10 cellular contexts compared by ENCODE assay signal in genomic region chr5:148687427-148687826, GRCh38. TPM values are rescaled to one million over a fixed set of nuclear protein-coding genes. Genes with fewer than 3 reads are reported as not detected.
DNase-seq lines count a peak whose midpoint lies in the region; ATAC-seq and TF ChIP-seq lines count a peak whose summit lies in the region.
"Had no signal": no experiment of that assay in that cellular context is flagged by ENCODE, and none has a peak within 500 bp of the region (broad histone marks: within the 10 kb centered on the region; RNA-seq: fewer than 3 reads in every experiment).

No MANE protein-coding gene starts in this region.

- no peaks in the 10 kb centered on the region for H3K27me3 ChIP-seq in CD8-positive, alpha-beta T cell (ENCODE audit: insufficient read depth, low read length)
- H3K27me3 ChIP-seq: neutrophil had no signal

- CTCF ChIA-PET in CD8-positive, alpha-beta T cell (lab: Charles Lee): interaction anchor here (1.4 kb wide), 1 partner anchor 10 kb away, joined by 4 read pairs; no protein-coding TSS in a partner anchor

- H3K9me3 ChIP-seq in CD8-positive, alpha-beta T cell (ENCODE audit: low read length): no peaks in the 10 kb centered on the region
- H3K9me3 ChIP-seq: neutrophil had no signal

- H3K4me3 ChIP-seq in CD8-positive, alpha-beta T cell (ENCODE audit: low read depth, low read length): no peak overlapping the region

- no peak overlapping the region for H3K4me3 Mint-ChIP-seq in CD8-positive, alpha-beta T cell
- H3K4me3 Mint-ChIP-seq: T-helper 1 cell treated with Interleukin-12 subunit alpha and Interleukin-12 subunit beta and Interleukin-4 antibody, amounts not matched to agents 30 μg/mL and 1 μg/mL, for 36 hours had no signal

- no peak overlapping the region for H3K27ac Mint-ChIP-seq in CD8-positive, alpha-beta T cell
- H3K27ac Mint-ChIP-seq: T-helper 1 cell treated with Interleukin-12 subunit alpha and Interleukin-12 subunit beta and Interleukin-4 antibody, amounts not matched to agents 30 μg/mL and 1 μg/mL, for 36 hours had no signal

- DNase-seq in DMS53 treated with DMSO at 0.1 percent for 48 hours (lab: John Stamatoyannopoulos, UW; ENCODE audit: unreplicated experiment) (peak; percentile 47), iPS-NIHi11 (ENCODE audit: low spot score) (peak; percentile 49), occipital lobe (lab: John Stamatoyannopoulos, UW) (no peak), DMS153 treated with DMSO at 0.1 percent for 48 hours (lab: John Stamatoyannopoulos, UW; ENCODE audit: unreplicated experiment) (no peak)
- no peak for DNase-seq in CD8-positive, alpha-beta T cell

- POLR2A ChIA-PET in CD8-positive, alpha-beta T cell (lab: Charles Lee): no interaction called here

- intact Hi-C loops in CD8-positive, alpha-beta T cell (cut with DNase I, micrococcal nuclease): no loop called here

- no peaks in the 10 kb centered on the region for H3K4me1 Mint-ChIP-seq in CD8-positive, alpha-beta T cell (ENCODE audit: low read depth)

- peak; percentile 77 for ATAC-seq in GM19397 (IDR thresholded peaks at IDR 0.05; ENCODE audit: unreplicated experiment)
- peak; percentile 98 for ATAC-seq in HG03342 (IDR thresholded peaks at IDR 0.05; ENCODE audit: unreplicated experiment)
- peak; percentile 96 for ATAC-seq in SK-N-SH treated with all-trans-retinoic acid at 6 μM for 48 hours
- no peak for ATAC-seq in CD8-positive, alpha-beta T cell

- peaks cover 9% of the 10 kb centered on the region for H3K9me3 Mint-ChIP-seq in CD8-positive, alpha-beta T cell

- no peak overlapping the region for H3K27ac ChIP-seq in CD8-positive, alpha-beta T cell (ENCODE audit: low read depth, low read length)
- H3K27ac ChIP-seq: neutrophil had no signal

- no peak for TF ChIP-seq CTCF in CD8-positive, alpha-beta T cell (IDR thresholded peaks at IDR 0.05)

- H3K36me3 ChIP-seq in CD8-positive, alpha-beta T cell (ENCODE audit: insufficient read depth, low read length): no peaks in the 10 kb centered on the region
- H3K36me3 ChIP-seq: neutrophil had no signal

- no peaks in the 10 kb centered on the region for H3K4me1 ChIP-seq in CD8-positive, alpha-beta T cell (ENCODE audit: insufficient read depth, low read length)

- peaks cover 15% of the 10 kb centered on the region for H3K27me3 Mint-ChIP-seq in CD8-positive, alpha-beta T cell (ENCODE audit: low read depth)

- H3K36me3 Mint-ChIP-seq in CD8-positive, alpha-beta T cell: no peaks in the 10 kb centered on the region

TF ChIP-seq in SK-N-SH treated with all-trans-retinoic acid at 6 μM for 48 hours, 23 proteins besides CTCF, POLR2A, EP300 and RAD21:
- no peak for TF ChIP-seq POU6F1 (CRISPR knock-in tag; IDR thresholded peaks at IDR 0.05; ENCODE audit: borderline replicate concordance, low read depth)
- no peak for TF ChIP-seq ZC3H10 (CRISPR knock-in tag; IDR thresholded peaks at IDR 0.05)
- TF ChIP-seq GLIS3 (CRISPR knock-in tag; IDR thresholded peaks at IDR 0.05): no peak
- no peak for TF ChIP-seq ZNF565 (CRISPR knock-in tag; conservative IDR thresholded peaks at IDR 0.05; ENCODE audit: low read depth)
- no peak for TF ChIP-seq ARNTL (CRISPR knock-in tag; IDR thresholded peaks at IDR 0.05; ENCODE audit: borderline replicate concordance, low read depth)
- TF ChIP-seq SNAI2 (CRISPR knock-in tag; IDR thresholded peaks at IDR 0.05): no peak
- TF ChIP-seq TOX (CRISPR knock-in tag; IDR thresholded peaks at IDR 0.05; ENCODE audit: borderline replicate concordance): no peak
- no peak for TF ChIP-seq RARB (CRISPR knock-in tag; IDR thresholded peaks at IDR 0.05)
- no peak for TF ChIP-seq ZFP30 (CRISPR knock-in tag; IDR thresholded peaks at IDR 0.05)
- no peak for TF ChIP-seq ESRRG (CRISPR knock-in tag; IDR thresholded peaks at IDR 0.05)
- TF ChIP-seq BACH2 (CRISPR knock-in tag; IDR thresholded peaks at IDR 0.05; ENCODE audit: borderline replicate concordance): no peak
- no peak for TF ChIP-seq CSDC2 (CRISPR knock-in tag; IDR thresholded peaks at IDR 0.05)
- TF ChIP-seq TCF4 (CRISPR knock-in tag; IDR thresholded peaks at IDR 0.05; ENCODE audit: borderline replicate concordance): no peak
- TF ChIP-seq OSR1 (CRISPR knock-in tag; IDR thresholded peaks at IDR 0.05): no peak
- TF ChIP-seq PATZ1 (CRISPR knock-in tag; IDR thresholded peaks at IDR 0.05; ENCODE audit: borderline replicate concordance): no peak
- no peak for TF ChIP-seq CSRNP3 (CRISPR knock-in tag; IDR thresholded peaks at IDR 0.05)
- no peak for TF ChIP-seq ZNF70 (CRISPR knock-in tag; IDR thresholded peaks at IDR 0.05)

RNA-seq across cellular contexts. Expression of gene HTR4, which starts 33.1 kb away (rescaled TPM):
- total RNA-seq in occipital lobe: 0.16 TPM
- not detected for total RNA-seq in CD8-positive, alpha-beta T cell

Comparison
In these comparisons a context has a peak if more than half of its experiments do, and no peak if none do; other contexts are left out.
1. DNase-seq: peak in DMS53 treated with DMSO at 0.1 percent for 48 hours (single experiment) and iPS-NIHi11 (single experiment); none in occipital lobe (single experiment), CD8-positive, alpha-beta T cell (0 of 7) and DMS153 treated with DMSO at 0.1 percent for 48 hours (single experiment).